27 cellular contexts compared by ENCODE assay signal in the genomic region with DNA sequence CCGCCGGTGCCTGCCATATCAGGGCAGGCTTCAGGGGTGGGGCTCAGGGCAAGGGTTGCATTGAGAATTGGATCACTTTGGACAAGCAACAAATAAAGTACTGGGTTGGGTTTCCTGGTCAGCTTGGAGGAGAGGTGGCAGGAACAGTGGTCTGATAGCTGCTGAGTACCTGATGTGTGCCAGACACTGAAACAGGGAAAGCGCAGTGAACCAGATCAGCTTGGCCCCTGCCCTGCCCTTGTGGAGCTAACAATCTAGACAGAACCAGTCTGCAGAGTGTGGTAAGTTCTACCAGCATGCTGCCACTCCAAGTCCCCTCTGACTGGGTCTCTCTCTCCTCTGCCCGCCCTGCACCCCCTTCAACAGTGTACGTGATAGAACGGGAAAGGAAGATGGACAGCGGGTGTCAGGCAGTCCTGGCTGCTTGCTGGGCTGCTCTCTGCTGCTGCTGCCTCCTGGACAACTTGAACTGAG. TPM values are rescaled to one million over a fixed set of nuclear protein-coding genes. Genes with fewer than 3 reads are reported as not detected.
A peak's percentile ranks its signal among the peaks of the same experiment; 100 is the strongest.
DNase-seq lines count a peak whose midpoint lies in the region; ATAC-seq, FAIRE-seq and TF ChIP-seq lines count a peak whose summit lies in the region.
"Had no signal": no experiment of that assay in that cellular context is flagged by ENCODE, and none has a peak within 500 bp of the region (broad histone marks: within the 10 kb centered on the region; RNA-seq: fewer than 3 reads in every experiment).

No MANE protein-coding gene starts in this region.

- H3K9me2 ChIP-seq in hepatocyte (replicated peaks; ENCODE audit: insufficient read depth), result no peaks in the 10 kb centered on the region

- FAIRE-seq in pancreas (lab: Jason Lieb, UNC), result no peak
- FAIRE-seq: endothelial cell of umbilical vein, GM12891, RCC 7860 had no signal

- DNase-seq in Right ventricle myocardium inferior (ENCODE audit: missing footprints), result no peak
- DNase-seq in hepatocyte (ENCODE audit: low spot score), result no peak
- no peak for DNase-seq in pancreas
- no peak for DNase-seq in aorta
- DNase-seq in islet precursor cell, result no peak
- DNase-seq: activated CD8-positive, alpha-beta T cell treated with anti-CD3 and anti-CD28 coated beads for 36 hours; activated naive CD4-positive, alpha-beta T cell treated with anti-CD3 and anti-CD28 coated beads, Interleukin-2, amount 50 U/mL, for 16 hours; brain microvascular endothelial cell; C1 segment of cervical spinal cord; dorsolateral prefrontal cortex; Kasumi-1; NCI-H1417 treated with DMSO at 0.1 percent for 48 hours; NCI-H2029 treated with DMSO at 0.1 percent for 48 hours; NCI-H2227 treated with DMSO at 0.1 percent for 48 hours; NCI-H69; SJCRH30; stimulated activated CD4-positive, alpha-beta T cell treated with anti-CD3 and anti-CD28 coated beads, Interleukin-12 subunit alpha, Interleukin-12 subunit beta, amount 100 ng/mL, for 4 hours; stimulated activated CD4-positive, alpha-beta T cell treated with anti-CD3 and anti-CD28 coated beads, Interleukin-4, amount 100 ng/mL, for 1 hour; SW 1271; T-helper 9 cell had no signal

- H3K36me3 ChIP-seq in hepatocyte (replicated peaks; ENCODE audit: insufficient read depth, low read depth), result no peaks in the 10 kb centered on the region
- no peaks in the 10 kb centered on the region for H3K36me3 ChIP-seq in pancreas
- no peaks in the 10 kb centered on the region for H3K36me3 ChIP-seq in aorta (ENCODE audit: control insufficient read depth in 1 of 2, insufficient read depth in 2 of 2, low read length in 1 of 2)
- H3K36me3 ChIP-seq: brain microvascular endothelial cell, SJCRH30 had no signal

- H3K79me2 ChIP-seq in hepatocyte, result peaks cover 46% of the 10 kb centered on the region

- no peaks in the 10 kb centered on the region for H3K27me3 ChIP-seq in hepatocyte
- H3K27me3 ChIP-seq in pancreas, result no peaks in the 10 kb centered on the region
- no peaks in the 10 kb centered on the region for H3K27me3 ChIP-seq in aorta (ENCODE audit: control insufficient read depth in 1 of 2, insufficient read depth in 2 of 2, low read length in 1 of 2)
- H3K27me3 ChIP-seq: brain microvascular endothelial cell, dorsolateral prefrontal cortex, SJCRH30 had no signal

- TF ChIP-seq CTCF in hepatocyte (IDR thresholded peaks at IDR 0.05; ENCODE audit: poor library complexity) (no peak), pancreas (IDR thresholded peaks at IDR 0.05) (no peak)

- H3K4me1 ChIP-seq in hepatocyte (ENCODE audit: insufficient read depth) (peaks cover 6% of the 10 kb centered on the region), pancreas (peaks cover 0 to 3% (median 0%) of the 10 kb centered on the region in 3 donors), aorta (ENCODE audit: control insufficient read depth in 1 of 2, insufficient read depth in 2 of 2, low read length in 2 of 2) (no peaks in the 10 kb centered on the region)
- H3K4me1 ChIP-seq: SJCRH30 had no signal

- H3K4me3 ChIP-seq in hepatocyte (no peak overlapping the region), pancreas (no peak overlapping the region), aorta (ENCODE audit: low read length in 2 of 2) (no peak overlapping the region)
- H3K4me3 ChIP-seq: dorsolateral prefrontal cortex, SJCRH30 had no signal

- ATAC-seq in Right ventricle myocardium inferior (peak; percentile 77), pancreas (peak in 3 of 4 donors; percentile 38 to 58 (median 45)), aorta (ENCODE audit: low FRiP score) (peak; percentile 7), HG03432 (IDR thresholded peaks at IDR 0.05; ENCODE audit: unreplicated experiment) (no peak), GM18519 (IDR thresholded peaks at IDR 0.05; ENCODE audit: low FRiP score, unreplicated experiment) (no peak)
- ATAC-seq: activated CD8-positive, alpha-beta T cell treated with anti-CD3 and anti-CD28 coated beads for 36 hours; HCT116; natural killer cell treated with Interleukin-12 subunit alpha and Interleukin-12 subunit beta and Interleukin-15 and Interleukin-18, amount 100 ng/mL, for 72 hours had no signal

- intact Hi-C loops in Right ventricle myocardium inferior (cut with DNase I), result loop anchor here (5.0 kb wide), 1 partner anchor 51 kb away; a partner anchor contains a TSS
- intact Hi-C loops in pancreas (cut with DNase I), result no loop called here
- intact Hi-C loops in aorta (cut with DNase I), result no loop called here

- H3K27ac ChIP-seq in hepatocyte (peak overlapping the region; percentile 31), pancreas (no peak overlapping the region), aorta (ENCODE audit: low read depth in 1 of 2, low read length in 2 of 2) (no peak overlapping the region)
- H3K27ac ChIP-seq: brain microvascular endothelial cell, dorsolateral prefrontal cortex, SJCRH30 had no signal

- whole genome bisulfite sequencing in hepatocyte (ENCODE audit: low lambda C conversion rate, missing lambda C conversion rate), result 80% methylated on average over 7 of the region's 7 CpGs
- WGBS in pancreas, 2 donors, result 76 to 78% methylated on average over 7 of the region's 7 CpGs
- 88 to 90% methylated on average over 7 of the region's 7 CpGs for WGBS in aorta, 2 donors

- no peaks in the 10 kb centered on the region for H4K20me1 ChIP-seq in hepatocyte (ENCODE audit: insufficient read depth, poor library complexity, severe bottlenecking)

- H3K4me2 ChIP-seq in hepatocyte, result peak overlapping the region; percentile 33

- no peak overlapping the region for H2AFZ ChIP-seq in hepatocyte

- no peaks in the 10 kb centered on the region for H3K9me3 ChIP-seq in hepatocyte (ENCODE audit: low read depth)
- H3K9me3 ChIP-seq in pancreas, result no peaks in the 10 kb centered on the region
- H3K9me3 ChIP-seq in aorta (ENCODE audit: control insufficient read depth, low read length), result no peaks in the 10 kb centered on the region
- H3K9me3 ChIP-seq: SJCRH30 had no signal

RNA-seq across cellular contexts. Expression of a gene that starts 53.4 kb away (rescaled TPM):
- 67.0 TPM for total RNA-seq in Right ventricle myocardium inferior
- 111 and 120 TPM in 2 replicates for total RNA-seq in hepatocyte
- 196 and 262 TPM in 2 replicates for polyA plus RNA-seq in hepatocyte
- 10 to 100 TPM; 30.2 to 66.2 (median 44.9) TPM for total RNA-seq in pancreas
- 100 to 1,000 TPM in 1 of 2 donors, 10 to 100 TPM in 1; 80.6 to 185 TPM for polyA plus RNA-seq in pancreas
- total RNA-seq in aorta, result 10 to 100 TPM; 44.7 to 56.5 TPM
- polyA plus RNA-seq in aorta, result 100 to 1,000 TPM in 1 of 2 donors, 10 to 100 TPM in 1; 73.1 to 179 TPM

Comparison
In these comparisons a context has a peak if more than half of its experiments do, and no peak if none do; other contexts are left out.
1. ATAC-seq: peak in Right ventricle myocardium inferior (single experiment), pancreas (3 of 4) and aorta (single experiment); none in HG03432 (single experiment) and GM18519 (single experiment).